9 cellular contexts compared by ENCODE assay signal in genomic region chr5:140363631-140364471, GRCh38. TPM values are rescaled to one million over a fixed set of nuclear protein-coding genes. Genes with fewer than 3 reads are reported as not detected.
DNase-seq lines count a peak whose midpoint lies in the region; ATAC-seq, FAIRE-seq and TF ChIP-seq lines count a peak whose summit lies in the region.
"Had no signal": no experiment of that assay in that cellular context is flagged by ENCODE, and none has a peak within 500 bp of the region (broad histone marks: within the 10 kb centered on the region; RNA-seq: fewer than 3 reads in every experiment).

No MANE protein-coding gene starts in this region.

- H3K27me3 ChIP-seq in heart right ventricle (no peaks in the 10 kb centered on the region), right lobe of liver (no peaks in the 10 kb centered on the region), small intestine (ENCODE audit: control insufficient read depth in 2 of 2, insufficient read depth in 2 of 2, low read length in 2 of 2) (no peaks in the 10 kb centered on the region)
- H3K27me3 ChIP-seq: SJSA1 had no signal

- peak overlapping the region in 7 of 10 donors; percentile 10 to 40 (median 31) for H3K4me3 ChIP-seq in heart right ventricle
- peak overlapping the region; percentile 35 for H3K4me3 ChIP-seq in astrocyte of the spinal cord (ENCODE audit: low read depth, low read length)
- peak overlapping the region in 2 of 3 donors; percentile 34 to 44 for H3K4me3 ChIP-seq in right lobe of liver
- H3K4me3 ChIP-seq in small intestine (ENCODE audit: low read depth in 1 of 2, low read length in 2 of 2): peak overlapping the region in 1 of 2 donors; percentile 17
- H3K4me3 ChIP-seq: SJSA1 had no signal

- no peak for TF ChIP-seq CTCF in heart right ventricle (IDR thresholded peaks at IDR 0.05)
- no peak for TF ChIP-seq CTCF in astrocyte of the spinal cord (IDR thresholded peaks at IDR 0.05; ENCODE audit: low read depth, low read length)
- no peak for TF ChIP-seq CTCF in right lobe of liver (IDR thresholded peaks at IDR 0.05)

- intact Hi-C loops in heart right ventricle (cut with DNase I) (loop anchor here in 6 of 10 donors (5.0 to 10.0 kb wide), 6 partner anchors 189 to 371 kb away; partner anchors contain the start of genes CD14 (in 2 of the 6), TMCO6 (in 2 of the 6), CYSTM1 (in 1 of the 6) and IK (in 1 of the 6)), left ventricle myocardium superior (cut with micrococcal nuclease) (no loop called here), right lobe of liver (cut with DNase I) (loop anchor here in 1 of 2 donors (10.0 kb wide), 1 partner anchor 351 kb away; no protein-coding TSS in a partner anchor)

- ATAC-seq in heart right ventricle (peak in 1 of 8 donors; percentile 4), left ventricle myocardium superior (no peak), right lobe of liver (no peak), HG02798 (IDR thresholded peaks at IDR 0.05; ENCODE audit: poor library complexity, unreplicated experiment) (no peak)

- H3K4me1 ChIP-seq in heart right ventricle (peaks cover 0 to 8% (median 6%) of the 10 kb centered on the region in 9 donors), right lobe of liver (peaks cover 0 to 4% (median 0%) of the 10 kb centered on the region in 4 donors), small intestine (ENCODE audit: control insufficient read depth in 2 of 2, insufficient read depth in 1 of 2, low read depth in 1 of 2, low read length in 1 of 2) (no peaks in the 10 kb centered on the region)

- DNase-seq in heart right ventricle (no peak), left ventricle myocardium superior (no peak), astrocyte of the spinal cord (ENCODE audit: low read depth, low spot score) (no peak), right lobe of liver (no peak), NCI-H1436 (lab: John Stamatoyannopoulos, UW) (no peak), UCSD-AML1 (lab: John Stamatoyannopoulos, UW; ENCODE audit: unreplicated experiment) (no peak), small intestine (no peak)

- no peak for TF ChIP-seq POLR2A in right lobe of liver (IDR thresholded peaks at IDR 0.05)

- FAIRE-seq in small intestine (lab: Jason Lieb, UNC): no peak

- WGBS in heart right ventricle, 2 donors: 60 to 62% methylated on average over 20 of the region's 20 CpGs
- WGBS in right lobe of liver (ENCODE audit: insufficient coverage, low coverage, low lambda C conversion rate, missing lambda C conversion rate): 62% methylated on average over 12 of the region's 20 CpGs
- WGBS in small intestine, 3 donors: 64 to 65% (median 65%) methylated on average over 20 of the region's 20 CpGs

- H3K9me3 ChIP-seq in heart right ventricle (no peaks in the 10 kb centered on the region), right lobe of liver (no peaks in the 10 kb centered on the region), small intestine (ENCODE audit: control insufficient read depth, low read depth) (no peaks in the 10 kb centered on the region)
- H3K9me3 ChIP-seq: SJSA1 had no signal

- no peak overlapping the region for H3K27ac ChIP-seq in heart right ventricle
- no peak overlapping the region for H3K27ac ChIP-seq in right lobe of liver
- H3K27ac ChIP-seq in small intestine (ENCODE audit: low read depth in 1 of 2, low read length in 1 of 2): no peak overlapping the region
- H3K27ac ChIP-seq: SJSA1 had no signal

- in situ Hi-C loops in astrocyte of the spinal cord (cut with HindIII; ENCODE audit: low sequenced_read_pairs): no loop called here

- H3K36me3 ChIP-seq in heart right ventricle: no peaks in the 10 kb centered on the region
- H3K36me3 ChIP-seq in right lobe of liver: no peaks in the 10 kb centered on the region
- H3K36me3 ChIP-seq in small intestine (ENCODE audit: control insufficient read depth in 2 of 2, insufficient read depth in 2 of 2, low read length in 2 of 2): no peaks in the 10 kb centered on the region
- H3K36me3 ChIP-seq: SJSA1 had no signal

RNA-seq across cellular contexts. Expression of gene SLC4A9, which starts 3.9 kb away (rescaled TPM):
- under 1 TPM in 2 of 10 donors, not detected in 8; 0.10 to 0.34 TPM for total RNA-seq in heart right ventricle
- under 1 TPM; 0.01 to 0.29 TPM for polyA plus RNA-seq in heart right ventricle
- not detected for total RNA-seq in left ventricle myocardium superior
- not detected for total RNA-seq in right lobe of liver
- polyA plus RNA-seq in small intestine: not detected
- total RNA-seq: SJSA1 had no signal

RNA-seq across cellular contexts. Expression of gene HBEGF, which starts 17.4 kb away (rescaled TPM):
- total RNA-seq in heart right ventricle (100 to 1,000 TPM in 2 of 10 donors, 10 to 100 TPM in 8; 18.5 to 121 (median 33.3) TPM), left ventricle myocardium superior (21.9 TPM), right lobe of liver (1 to 10 TPM in 2 of 6 experiments, under 1 TPM in 4; 0.42 to 1.8 (median 0.78) TPM)
- polyA plus RNA-seq in heart right ventricle (10 to 100 TPM; 14.6 to 33.5 TPM), small intestine (10 to 100 TPM; 10.3 to 18.1 (median 17.3) TPM)

RNA-seq across cellular contexts. Expression of gene ANKHD1, which starts 37.8 kb away (rescaled TPM):
- 10 to 100 TPM; 51.9 to 77.9 (median 68.5) TPM for total RNA-seq in heart right ventricle
- 10 to 100 TPM; 26.6 to 62.9 TPM for polyA plus RNA-seq in heart right ventricle
- 66.1 TPM for total RNA-seq in left ventricle myocardium superior
- 10 to 100 TPM; 45.5 to 73.2 (median 62.6) TPM for total RNA-seq in right lobe of liver
- polyA plus RNA-seq in small intestine: 10 to 100 TPM; 44.2 to 72.7 (median 51.2) TPM
